Comparison of ENCODE assay signal across 12 cellular contexts in the genomic region with DNA sequence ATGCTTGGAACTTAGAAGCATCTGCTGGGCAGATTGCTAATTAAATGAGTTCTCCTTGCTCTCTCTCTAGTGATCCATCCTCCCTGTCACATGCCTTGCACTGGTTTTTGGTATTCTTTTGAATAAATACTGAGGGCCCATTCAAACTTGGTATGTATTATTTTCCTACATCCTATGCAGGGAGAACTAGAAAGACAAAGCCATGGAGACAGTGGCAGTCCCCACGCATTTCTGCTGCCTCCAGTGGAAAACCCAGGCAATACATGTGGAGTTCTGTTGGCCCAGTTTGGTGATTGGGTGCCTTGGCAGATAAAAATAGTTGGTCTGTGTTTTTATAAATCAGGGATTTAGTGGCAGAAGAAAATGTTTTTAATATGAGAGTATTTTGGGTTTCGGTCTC.
DNase-seq lines count a peak whose midpoint lies in the region; ATAC-seq and TF ChIP-seq lines count a peak whose summit lies in the region.
"Had no signal": no experiment of that assay in that cellular context is flagged by ENCODE, and none has a peak within 500 bp of the region (broad histone marks: within the 10 kb centered on the region; RNA-seq: fewer than 3 reads in every experiment).

No MANE protein-coding gene starts in this region.

- no peaks in the 10 kb centered on the region for H3K27me3 ChIP-seq in kidney epithelial cell (ENCODE audit: control insufficient read depth, insufficient read depth, low read length)

- DNase-seq in HT-29 (ENCODE audit: low spot score) = peak; percentile 15
- no peak for DNase-seq in astrocyte of the cerebellum (ENCODE audit: low read depth)
- DNase-seq in kidney epithelial cell (ENCODE audit: low read depth) = no peak
- DNase-seq in epidermal melanocyte (ENCODE audit: insufficient read length, low spot score) = no peak
- DNase-seq in NCI-H524 (lab: John Stamatoyannopoulos, UW) = no peak
- no peak for DNase-seq in NCI-H2107 treated with DMSO at 0.1 percent for 48 hours (lab: John Stamatoyannopoulos, UW; ENCODE audit: unreplicated experiment)
- DNase-seq: CD8-positive, alpha-beta memory T cell; immature natural killer cell; stimulated activated CD4-positive, alpha-beta T cell treated with anti-CD3 and anti-CD28 coated beads, Interleukin-15, amount 100 ng/mL, for 24 hours; T-helper 17 cell had no signal

- in situ Hi-C loops in astrocyte of the cerebellum (cut with HindIII; ENCODE audit: low sequenced_read_pairs) = no loop called here

- H3K27ac ChIP-seq in C4-2B = no peak overlapping the region

- peak; percentile 49 for TF ChIP-seq CTCF in C4-2B (conservative IDR thresholded peaks at IDR 0.05)
- peak; percentile 27 for TF ChIP-seq CTCF in astrocyte of the cerebellum (IDR thresholded peaks at IDR 0.05; ENCODE audit: low read depth, low read length, missing control alignments)
- peak; percentile 10 for TF ChIP-seq CTCF in kidney epithelial cell (IDR thresholded peaks at IDR 0.05; ENCODE audit: insufficient read depth, low read length, poor library complexity, severe bottlenecking)

- H3K4me3 ChIP-seq in astrocyte of the cerebellum (ENCODE audit: low read depth, low read length) (no peak overlapping the region), kidney epithelial cell (ENCODE audit: low read depth, low read length) (no peak overlapping the region)

- no peaks in the 10 kb centered on the region for H3K36me3 ChIP-seq in kidney epithelial cell (ENCODE audit: control insufficient read depth, insufficient read depth, low read length)

- ATAC-seq in GM19328 (IDR thresholded peaks at IDR 0.05; ENCODE audit: unreplicated experiment) = no peak
- ATAC-seq: T-helper 17 cell had no signal
